ENCODE assay signal across 8 cellular contexts in the genomic region with DNA sequence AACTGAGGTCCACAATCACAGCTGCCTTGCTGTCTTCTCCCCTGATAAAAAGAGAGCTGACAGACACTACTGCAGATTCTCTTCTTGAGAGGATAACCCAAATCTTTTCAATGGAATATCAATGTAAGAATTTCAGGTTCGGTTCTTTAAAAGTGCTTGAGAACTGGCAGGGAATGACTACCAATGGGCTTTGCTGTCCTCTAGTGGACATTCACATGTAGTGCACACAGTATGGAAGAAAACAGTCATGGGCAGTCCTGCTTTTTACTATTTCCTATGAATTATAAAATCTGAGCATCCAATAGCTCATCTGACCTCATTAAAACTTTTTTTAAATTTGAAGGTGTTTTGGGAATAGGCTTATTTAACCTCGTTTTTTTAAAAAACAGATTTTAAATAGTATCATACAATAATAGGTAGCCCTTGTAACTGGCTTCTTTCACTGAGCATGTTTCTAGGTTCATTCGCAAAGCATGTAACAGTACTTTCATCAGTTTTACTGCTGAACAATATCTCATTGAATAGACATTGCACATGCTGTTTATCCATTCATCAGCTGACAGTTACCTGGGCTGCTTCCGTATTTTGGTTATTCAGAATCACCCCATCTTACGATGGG. TPM values are rescaled to one million over a fixed set of nuclear protein-coding genes. Genes with fewer than 3 reads are reported as not detected.
DNase-seq lines count a peak whose midpoint lies in the region; ATAC-seq, FAIRE-seq and TF ChIP-seq lines count a peak whose summit lies in the region.

No MANE protein-coding gene starts in this region.

- peaks cover 58% of the 10 kb centered on the region for H3K36me3 ChIP-seq in GM23338 (ENCODE audit: insufficient read depth)
- H3K36me3 ChIP-seq in kidney (ENCODE audit: control insufficient read depth in 1 of 2, insufficient read depth in 2 of 2, low read length in 2 of 2) = peaks cover 33 to 63% of the 10 kb centered on the region in 2 donors
- no peaks in the 10 kb centered on the region for H3K36me3 ChIP-seq in testis (ENCODE audit: low read depth, missing control alignments)

- WGBS in testis, 2 donors = 64 to 68% methylated on average over 5 of the region's 5 CpGs

- TF ChIP-seq POLR2A in testis (IDR thresholded peaks at IDR 0.05) = no peak

- H3K27ac Mint-ChIP-seq in CD14-positive monocyte = no peak overlapping the region
- H3K27ac Mint-ChIP-seq in GM23338 = no peak overlapping the region
- peak overlapping the region in 3 of 5 experiments; percentile 42 to 72 (median 69) for H3K27ac Mint-ChIP-seq in brain

- no peak overlapping the region for H2AFZ ChIP-seq in GM23338

- H3K27ac ChIP-seq in GM23338 (ENCODE audit: low read depth) (no peak overlapping the region), kidney (ENCODE audit: low read depth in 2 of 2, low read length in 2 of 2) (no peak overlapping the region), testis (no peak overlapping the region)

- no peaks in the 10 kb centered on the region for H3K27me3 Mint-ChIP-seq in CD14-positive monocyte (ENCODE audit: low read depth in 3 of 3)
- peaks cover 2% of the 10 kb centered on the region for H3K27me3 Mint-ChIP-seq in GM23338 (ENCODE audit: insufficient read depth, low read depth, poor library complexity)
- no peaks in the 10 kb centered on the region for H3K27me3 Mint-ChIP-seq in brain

- H3K4me3 Mint-ChIP-seq in CD14-positive monocyte (no peak overlapping the region), GM23338 (no peak overlapping the region), brain (no peak overlapping the region)

- no peaks in the 10 kb centered on the region for H3K9me2 ChIP-seq in GM23338 (ENCODE audit: insufficient read depth)

- TF ChIP-seq CTCF in CD14-positive monocyte (IDR thresholded peaks at IDR 0.05) = peak; percentile 98
- TF ChIP-seq CTCF in GM23338 (conservative IDR thresholded peaks at IDR 0.05; ENCODE audit: low read depth in 2 of 2) = peak; percentile 92 to 99
- TF ChIP-seq CTCF in brain (conservative IDR thresholded peaks at IDR 0.05) = peak; percentile 96 to 98
- peak; percentile 100 for TF ChIP-seq CTCF in kidney (IDR thresholded peaks at IDR 0.05; ENCODE audit: borderline replicate concordance, extremely low read depth, insufficient read depth)
- peak; percentile 96 to 98 (median 98) for TF ChIP-seq CTCF in testis (IDR thresholded peaks at IDR 0.05)

- H3K79me2 ChIP-seq in GM23338 (replicated peaks; ENCODE audit: insufficient read depth) = peaks cover 26% of the 10 kb centered on the region

- H3K9me3 Mint-ChIP-seq in CD14-positive monocyte (no peaks in the 10 kb centered on the region), GM23338 (no peaks in the 10 kb centered on the region), brain (no peaks in the 10 kb centered on the region)

- H3K36me3 Mint-ChIP-seq in CD14-positive monocyte (peaks cover 66 to 85% of the 10 kb centered on the region in 2 donors), GM23338 (ENCODE audit: low read depth) (peaks cover 71% of the 10 kb centered on the region), brain (peaks cover 67% of the 10 kb centered on the region)

- H4K20me1 ChIP-seq in GM23338 (replicated peaks; ENCODE audit: insufficient read depth) = peaks cover 17% of the 10 kb centered on the region

- H3F3A ChIP-seq in GM23338 (replicated peaks; ENCODE audit: low read depth) = peaks cover 24% of the 10 kb centered on the region

- H3K4me3 ChIP-seq in GM23338 = no peak overlapping the region
- H3K4me3 ChIP-seq in kidney (ENCODE audit: low read length in 2 of 2) = no peak overlapping the region
- H3K4me3 ChIP-seq in testis = no peak overlapping the region

- ATAC-seq in GM23338 (peak; percentile 68), GM18907 (IDR thresholded peaks at IDR 0.05; ENCODE audit: unreplicated experiment) (no peak)

- DNase-seq in CD14-positive monocyte (ENCODE audit: low spot score) (no peak), GM23338 (ENCODE audit: low spot score) (peak; percentile 72), NCI-H460 (ENCODE audit: extremely low read depth, low read depth) (peak; percentile 60), kidney (no peak), testis (no peak), GM19238 (ENCODE audit: insufficient read length, low spot score) (no peak)

- FAIRE-seq in kidney (lab: Jason Lieb, UNC) = peak; percentile 27

- intact Hi-C loops in CD14-positive monocyte (cut with micrococcal nuclease) (loop anchor here in 1 of 2 donors (2.0 kb wide), 1 partner anchor 127 kb away; no protein-coding TSS in a partner anchor), kidney (cut with DNase I) (no loop called here), testis (cut with DNase I; ENCODE audit: low total_unique reads) (loop anchor here (5.0 kb wide), 1 partner anchor 110 kb away; no protein-coding TSS in a partner anchor)

- H3K4me2 ChIP-seq in GM23338 = no peak overlapping the region

- H3K4me1 Mint-ChIP-seq in CD14-positive monocyte = no peaks in the 10 kb centered on the region
- no peaks in the 10 kb centered on the region; the same call in 2 of the 3 replicates for H3K4me1 Mint-ChIP-seq in GM23338
- H3K4me1 Mint-ChIP-seq in brain = peaks cover 9% of the 10 kb centered on the region

- H3K4me1 ChIP-seq in GM23338 (ENCODE audit: insufficient read depth) = no peaks in the 10 kb centered on the region
- no peaks in the 10 kb centered on the region for H3K4me1 ChIP-seq in kidney (ENCODE audit: control insufficient read depth in 1 of 2, insufficient read depth in 1 of 2, low read depth in 1 of 2, low read length in 2 of 2)
- H3K4me1 ChIP-seq in testis = no peaks in the 10 kb centered on the region

- H3K9ac ChIP-seq in kidney (ENCODE audit: low read length in 2 of 2) = no peak overlapping the region

- no peaks in the 10 kb centered on the region for H3K9me3 ChIP-seq in kidney (ENCODE audit: control insufficient read depth in 1 of 2, low read length in 2 of 2)
- H3K9me3 ChIP-seq in testis = no peaks in the 10 kb centered on the region

- H3K27me3 ChIP-seq in GM23338 (ENCODE audit: insufficient read depth) (no peaks in the 10 kb centered on the region), testis (no peaks in the 10 kb centered on the region)

TF ChIP-seq in GM23338, 12 proteins besides CTCF, POLR2A, EP300 and RAD21 (continues in another document):
- TF ChIP-seq EZH2 (IDR thresholded peaks at IDR 0.05; ENCODE audit: low read depth, unreplicated experiment) = no peak
- no peak for TF ChIP-seq POLR2AphosphoS5 (IDR thresholded peaks at IDR 0.05; ENCODE audit: low read depth)
- TF ChIP-seq STAT1 (IDR thresholded peaks at IDR 0.05; ENCODE audit: unreplicated experiment) = no peak
- TF ChIP-seq CREB1 (CRISPR knock-in tag; IDR thresholded peaks at IDR 0.05; ENCODE audit: low read depth) = no peak
- no peak for TF ChIP-seq NANOG (IDR thresholded peaks at IDR 0.05; ENCODE audit: borderline replicate concordance)
- TF ChIP-seq JUNB (IDR thresholded peaks at IDR 0.05; ENCODE audit: unreplicated experiment) = no peak
- TF ChIP-seq, protein P1, sequence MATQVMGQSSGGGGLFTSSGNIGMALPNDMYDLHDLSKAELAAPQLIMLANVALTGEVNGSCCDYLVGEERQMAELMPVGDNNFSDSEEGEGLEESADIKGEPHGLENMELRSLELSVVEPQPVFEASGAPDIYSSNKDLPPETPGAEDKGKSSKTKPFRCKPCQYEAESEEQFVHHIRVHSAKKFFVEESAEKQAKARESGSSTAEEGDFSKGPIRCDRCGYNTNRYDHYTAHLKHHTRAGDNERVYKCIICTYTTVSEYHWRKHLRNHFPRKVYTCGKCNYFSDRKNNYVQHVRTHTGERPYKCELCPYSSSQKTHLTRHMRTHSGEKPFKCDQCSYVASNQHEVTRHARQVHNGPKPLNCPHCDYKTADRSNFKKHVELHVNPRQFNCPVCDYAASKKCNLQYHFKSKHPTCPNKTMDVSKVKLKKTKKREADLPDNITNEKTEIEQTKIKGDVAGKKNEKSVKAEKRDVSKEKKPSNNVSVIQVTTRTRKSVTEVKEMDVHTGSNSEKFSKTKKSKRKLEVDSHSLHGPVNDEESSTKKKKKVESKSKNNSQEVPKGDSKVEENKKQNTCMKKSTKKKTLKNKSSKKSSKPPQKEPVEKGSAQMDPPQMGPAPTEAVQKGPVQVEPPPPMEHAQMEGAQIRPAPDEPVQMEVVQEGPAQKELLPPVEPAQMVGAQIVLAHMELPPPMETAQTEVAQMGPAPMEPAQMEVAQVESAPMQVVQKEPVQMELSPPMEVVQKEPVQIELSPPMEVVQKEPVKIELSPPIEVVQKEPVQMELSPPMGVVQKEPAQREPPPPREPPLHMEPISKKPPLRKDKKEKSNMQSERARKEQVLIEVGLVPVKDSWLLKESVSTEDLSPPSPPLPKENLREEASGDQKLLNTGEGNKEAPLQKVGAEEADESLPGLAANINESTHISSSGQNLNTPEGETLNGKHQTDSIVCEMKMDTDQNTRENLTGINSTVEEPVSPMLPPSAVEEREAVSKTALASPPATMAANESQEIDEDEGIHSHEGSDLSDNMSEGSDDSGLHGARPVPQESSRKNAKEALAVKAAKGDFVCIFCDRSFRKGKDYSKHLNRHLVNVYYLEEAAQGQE (IDR thresholded peaks at IDR 0.05; ENCODE audit: unreplicated experiment) = no peak
- TF ChIP-seq ETS1 (IDR thresholded peaks at IDR 0.05) = no peak
- TF ChIP-seq ZNF331 (CRISPR knock-in tag; IDR thresholded peaks at IDR 0.05; ENCODE audit: low read depth) = no peak

RNA-seq across cellular contexts. Expression of gene FZD9, which starts 18.3 kb away (rescaled TPM):
- polyA plus RNA-seq in CD14-positive monocyte (under 1 TPM in 1 of 2 donors, not detected in 1; 0.11 TPM), GM23338 (2016; fragmentation: Nextera tagmentation; extraction: Ambion mirVana) (1.3 and 1.8 TPM in 2 replicates), brain (ENCODE audit: insufficient read depth, low read depth, low replicate concordance) (45.1 TPM), kidney (ENCODE audit: insufficient read depth, low read depth, low replicate concordance) (not detected), testis (ENCODE audit: insufficient read depth, low read depth, low replicate concordance) (4.2 TPM)
- total RNA-seq in GM23338 (2014; rRNA removed; shearing (Covaris generic)) = 4.2 and 5.5 TPM in 2 replicates
- 5.0 and 5.7 TPM in 2 replicates for total RNA-seq in NCI-H460 (2014; rRNA removed; shearing (Covaris generic))
- 6.6 and 9.8 TPM in 2 replicates for polyA plus RNA-seq in NCI-H460 (2014; cell fraction: nucleus; rRNA removed)
- total RNA-seq in kidney (0.22 TPM), testis (1 to 10 TPM; 5.6 to 8.3 TPM)

Comparison
In these comparisons a context has a peak if more than half of its experiments do, and no peak if none do; other contexts are left out.
1. DNase-seq: peak in GM23338 (single experiment) and NCI-H460 (single experiment); none in CD14-positive monocyte (single experiment), kidney (single experiment), testis (single experiment) and GM19238 (single experiment).
2. H3K27ac Mint-ChIP-seq: peak in brain (3 of 5); none in CD14-positive monocyte (0 of 7) and GM23338 (single experiment).
3. Peak in every context shown above with its lines, with median percentiles within 50 percentile points of each other: CTCF ChIP-seq.